ENCODE assay signal across 8 cellular contexts in genomic region chr1:37807555-37808368, GRCh38. TPM values are rescaled to one million over a fixed set of nuclear protein-coding genes. Genes with fewer than 3 reads are reported as not detected.
A peak's percentile ranks its signal among the peaks of the same experiment; 100 is the strongest.
DNase-seq lines count a peak whose midpoint lies in the region; ATAC-seq, FAIRE-seq and TF ChIP-seq lines count a peak whose summit lies in the region.

Gene C1orf122, plus strand, starts transcription at chr1:37807790. Its CDS starts 615 bp downstream, at chr1:37808405.
Gene YRDC, minus strand, starts transcription at chr1:37808208. Its CDS starts 28 bp downstream, at chr1:37808180.

- DNase-seq in A549 (ENCODE audit: low read depth in 1 of 2, low spot score in 1 of 2) (peak; percentile 90 to 92), NCI-H2196 treated with DMSO at 0.1 percent for 48 hours (lab: John Stamatoyannopoulos, UW; ENCODE audit: unreplicated experiment) (peak; percentile 90), mammary epithelial cell (peak; percentile 90)

- no peak for FAIRE-seq in A549 (lab: Jason Lieb, UNC)

- peak within 1 kb of the TSS; percentile 63 for H2AFZ ChIP-seq in mammary epithelial cell (ENCODE audit: low read depth, low read length)

- TF ChIP-seq CTCF in A549 (IDR thresholded peaks at IDR 0.05) (no peak), WI38 (IDR thresholded peaks at IDR 0.05; ENCODE audit: low read depth, low read length) (no peak), mammary epithelial cell (conservative IDR thresholded peaks at IDR 0.05 in 1 of 2, IDR thresholded peaks at IDR 0.05 in 1 of 2; ENCODE audit: extremely low read depth in 1 of 2, insufficient read depth in 1 of 2, low read depth in 1 of 2, low read length in 2 of 2) (no peak)

- peaks cover 28% of the 10 kb centered on the region for H3K36me3 ChIP-seq in mammary epithelial cell (ENCODE audit: insufficient read depth, low read length)
- H3K36me3 ChIP-seq in iPS-20b (ENCODE audit: insufficient read depth, low read depth, low read length): peaks cover 56% of the 10 kb centered on the region

- dilution Hi-C loops in mammary epithelial cell (cut with HindIII; ENCODE audit: low sequenced_read_pairs): no loop called here

- H3K4me3 ChIP-seq in A549 (peak within 1 kb of the TSS; percentile 99), WI38 (ENCODE audit: low read depth, low read length) (peak within 1 kb of the TSS; percentile 85), mammary epithelial cell (replicated peaks in 1 of 3; ENCODE audit: insufficient read depth in 1 of 3, low read depth in 2 of 3, low read length in 3 of 3) (peak within 1 kb of the TSS; percentile 69 to 77 (median 70)), iPS-20b (ENCODE audit: low read length) (peak within 1 kb of the TSS; percentile 100), skin epidermis (peak within 1 kb of the TSS; percentile 55 to 89 (median 70))

- CTCF ChIA-PET in A549 (lab: Yijun Ruan, JAX) (interaction anchor here (0.6 to 1.1 kb wide), 3 partner anchors 9 to 1576 kb away, joined by 3 to 7 read pairs (median 5); no protein-coding TSS in a partner anchor), mammary epithelial cell (lab: Charles Lee; ENCODE audit: low non-redundant PET) (interaction anchor here (0.7 kb wide), 2 partner anchors 94 to 207 kb away, joined by 3 to 18 read pairs; no protein-coding TSS in a partner anchor)

- 2% methylated on average over 13 of the region's 95 CpGs for WGBS in A549 (ENCODE audit: missing lambda C conversion rate)
- 4% methylated on average over 10 of the region's 95 CpGs for WGBS in mammary epithelial cell (ENCODE audit: low coverage, missing lambda C conversion rate)

- H3K4me1 ChIP-seq in A549: peaks cover 32% of the 10 kb centered on the region; the same call in 2 of the 3 replicates
- H3K4me1 ChIP-seq in mammary epithelial cell (ENCODE audit: insufficient read depth, low read length): peaks cover 16% of the 10 kb centered on the region
- H3K4me1 ChIP-seq in iPS-20b (ENCODE audit: insufficient read depth, low read length): peaks cover 8% of the 10 kb centered on the region; the same call in 1 of the 2 replicates

- TF ChIP-seq RAD21 in A549 (conservative IDR thresholded peaks at IDR 0.05 in 1 of 2, IDR thresholded peaks at IDR 0.05 in 1 of 2): no peak

- intact Hi-C loops in mammary epithelial cell (cut with micrococcal nuclease): loop anchor here (1.0 to 10.0 kb wide), 3 partner anchors 52 to 187 kb away; partner anchors contain the start of genes MTF1 and SF3A3

- H3K9ac ChIP-seq in mammary epithelial cell (ENCODE audit: insufficient read depth, low read length): peak within 1 kb of the TSS; percentile 72
- peak within 1 kb of the TSS; percentile 94; the same call in 1 of the 2 replicates for H3K9ac ChIP-seq in iPS-20b (ENCODE audit: low read depth, low read length)

- H3K9me3 ChIP-seq in A549 (no peaks in the 10 kb centered on the region), mammary epithelial cell (replicated peaks; ENCODE audit: insufficient read depth, low read length) (no peaks in the 10 kb centered on the region), iPS-20b (ENCODE audit: insufficient read depth, low read depth, low read length) (no peaks in the 10 kb centered on the region)

- POLR2A ChIA-PET in A549 (lab: Yijun Ruan, JAX): interaction anchor here (0.7 to 1.8 kb wide), 6 partner anchors 10 to 119 kb away, joined by 3 to 14 read pairs (median 7); partner anchors contain the start of genes CDCA8, EPHA10 and MTF1

- peaks cover 79% of the 10 kb centered on the region for H3K79me2 ChIP-seq in mammary epithelial cell (ENCODE audit: insufficient read depth, low read length)

- in situ Hi-C loops in mammary epithelial cell (cut with MboI; ENCODE audit: low sequenced_read_pairs in 2 of 2): no loop called here

- ATAC-seq in A549 (peak; percentile 91 to 93), GM18868 (IDR thresholded peaks at IDR 0.05; ENCODE audit: unreplicated experiment) (peak; percentile 86), HG03103 (IDR thresholded peaks at IDR 0.05; ENCODE audit: low read depth, unreplicated experiment) (peak; percentile 74)

- H3K27me3 ChIP-seq in mammary epithelial cell (ENCODE audit: insufficient read depth, low read length) (no peaks in the 10 kb centered on the region), iPS-20b (ENCODE audit: insufficient read depth, low read length) (no peaks in the 10 kb centered on the region)

- H3K27ac ChIP-seq in A549 (peak within 1 kb of the TSS; percentile 99 to 100), mammary epithelial cell (ENCODE audit: insufficient read depth, low read depth, low read length) (peak within 1 kb of the TSS; percentile 60), iPS-20b (ENCODE audit: low read length) (peak within 1 kb of the TSS; percentile 17), skin epidermis (peak within 1 kb of the TSS; percentile 66 to 97 (median 95))

- H3K4me2 ChIP-seq in A549 (peak within 1 kb of the TSS; percentile 96), mammary epithelial cell (ENCODE audit: insufficient read depth, low read depth, low read length) (peak within 1 kb of the TSS; percentile 86)

- no peak for TF ChIP-seq EP300 in A549 (IDR thresholded peaks at IDR 0.05)

- H4K20me1 ChIP-seq in mammary epithelial cell (ENCODE audit: insufficient read depth, low read length): no peaks in the 10 kb centered on the region

- TSS peak; percentile 27 for BruUV-seq in mammary epithelial cell (replicated peaks; lab: Mats Ljungman, UMichigan)

- TF ChIP-seq POLR2A in A549 (IDR thresholded peaks at IDR 0.05; ENCODE audit: low read length): peak; percentile 69

TF ChIP-seq in A549, 52 proteins besides CTCF, POLR2A, EP300 and RAD21:
- peak; percentile 87 for TF ChIP-seq BCL3 (IDR thresholded peaks at IDR 0.05)
- peak; percentile 12; the same call in 1 of the 2 replicates for TF ChIP-seq PHF8 (IDR thresholded peaks at IDR 0.05; ENCODE audit: borderline replicate concordance, low read depth)
- no peak for TF ChIP-seq ZNF302 (CRISPR knock-in tag; IDR thresholded peaks at IDR 0.05)
- TF ChIP-seq MAX (IDR thresholded peaks at IDR 0.05): peak; percentile 81
- TF ChIP-seq FOXS1 (CRISPR knock-in tag; IDR thresholded peaks at IDR 0.05): no peak
- peak; percentile 27 to 89; a peak in 3 of 5 replicates for TF ChIP-seq JUN (IDR thresholded peaks at IDR 0.05)
- TF ChIP-seq MYC (IDR thresholded peaks at IDR 0.05; ENCODE audit: borderline replicate concordance, low read length): 0 out of 2 replicates have a peak, but pooled peaks have one; percentile 14

RNA-seq across cellular contexts. Expression of gene C1orf122, which starts in this region (rescaled TPM):
- 21.3 and 24.2 TPM in 2 replicates for polyA plus RNA-seq in A549 (2011; rRNA removed)
- 38.5 and 50.3 TPM in 2 replicates for polyA plus RNA-seq in A549 (2012; cell fraction: cytosol; rRNA removed)
- 30.5 and 40.6 TPM in 2 replicates for polyA plus RNA-seq in A549 (2012; cell fraction: nucleus; rRNA removed)
- polyA plus RNA-seq in A549 (2017; fragmentation: RNase III; extraction: RNeasy Plus Mini Kit Qiagen cat#74134 plus additional on column Dnase treatment): 26.8 to 29.6 TPM (median 29.1 TPM) in 3 replicates
- 6.2 and 6.8 TPM in 2 replicates for polyA minus RNA-seq in A549 (2011; rRNA and poly(A)+ RNA removed)
- total RNA-seq in mammary epithelial cell: 10 to 100 TPM; 13.0 to 73.6 TPM
- 26.5 TPM for polyA plus RNA-seq in mammary epithelial cell
- polyA minus RNA-seq in mammary epithelial cell: 4.3 TPM

RNA-seq across cellular contexts. Expression of gene YRDC, which starts in this region (rescaled TPM):
- 21.0 and 21.7 TPM in 2 replicates for polyA plus RNA-seq in A549 (2011; rRNA removed)
- 24.3 and 29.0 TPM in 2 replicates for polyA plus RNA-seq in A549 (2012; cell fraction: cytosol; rRNA removed)
- 17.5 and 17.9 TPM in 2 replicates for polyA plus RNA-seq in A549 (2012; cell fraction: nucleus; rRNA removed)
- polyA plus RNA-seq in A549 (2017; fragmentation: RNase III; extraction: RNeasy Plus Mini Kit Qiagen cat#74134 plus additional on column Dnase treatment): 12.2 to 12.8 TPM (median 12.3 TPM) in 3 replicates
- 11.7 and 15.3 TPM in 2 replicates for polyA minus RNA-seq in A549 (2011; rRNA and poly(A)+ RNA removed)
- 10 to 100 TPM; 18.0 to 27.7 TPM for total RNA-seq in mammary epithelial cell
- 26.6 TPM for polyA plus RNA-seq in mammary epithelial cell
- polyA minus RNA-seq in mammary epithelial cell: 12.1 TPM

Comparison
In these comparisons a context has a peak if more than half of its experiments do, and no peak if none do; other contexts are left out.
1. Peak in every context shown above with its lines: DNase-seq, ATAC-seq, H3K4me3 ChIP-seq and H3K27ac ChIP-seq.
2. H3K27ac ChIP-seq: peak in every context shown above with its lines; median percentile 100 in A549; 95 in skin epidermis; 60 in mammary epithelial cell; 17 in iPS-20b.